ENCODE assay signal across 13 cellular contexts in genomic region chr7:28407643-28408042, GRCh38. TPM values are rescaled to one million over a fixed set of nuclear protein-coding genes. Genes with fewer than 3 reads are reported as not detected.
DNase-seq lines count a peak whose midpoint lies in the region; ATAC-seq and TF ChIP-seq lines count a peak whose summit lies in the region.
"Had no signal": no experiment of that assay in that cellular context is flagged by ENCODE, and none has a peak within 500 bp of the region (broad histone marks: within the 10 kb centered on the region; RNA-seq: fewer than 3 reads in every experiment).

No MANE protein-coding gene starts in this region.

- peak; percentile 19 for DNase-seq in SK-N-SH
- DNase-seq in astrocyte of the spinal cord (ENCODE audit: low read depth, low spot score) = peak; percentile 36
- no peak for DNase-seq in thoracic aorta (ENCODE audit: low spot score)
- DNase-seq in activated naive CD4-positive, alpha-beta T cell treated with anti-CD3 and anti-CD28 coated beads, Interleukin-2, amount 10 ng/mL, durations not matched to agents 7 days and 5 days = no peak
- DNase-seq: ACHN; activated T-cell treated with anti-CD3 and anti-CD28 coated beads, Interleukin-2, amount 50 U/mL, for 1 hour; NCI-H2227 treated with DMSO at 0.1 percent for 48 hours; stimulated activated CD4-positive, alpha-beta T cell treated with anti-CD3 and anti-CD28 coated beads, Interleukin-2, amount 100 ng/mL, for 24 hours; T-helper 17 cell had no signal

- CTCF ChIA-PET in SK-N-SH (lab: Yijun Ruan, JAX) = interaction anchor here (0.7 to 2.7 kb wide), 8 partner anchors 11 to 1470 kb away, joined by 3 to 13 read pairs (median 4); no protein-coding TSS in a partner anchor
- CTCF ChIA-PET in activated naive CD4-positive, alpha-beta T cell treated with anti-CD3 and anti-CD28 coated beads, Interleukin-2, amount 10 ng/mL, durations not matched to agents 7 days and 5 days (lab: Charles Lee) = no interaction called here

- H3K27ac Mint-ChIP-seq in activated naive CD4-positive, alpha-beta T cell treated with anti-CD3 and anti-CD28 coated beads, Interleukin-2, amount 10 ng/mL, durations not matched to agents 7 days and 5 days = no peak overlapping the region
- H3K27ac Mint-ChIP-seq: T-helper 17 cell had no signal

- H3K4me3 ChIP-seq in SK-N-SH (ENCODE audit: low read depth in 2 of 2, low read length in 1 of 2) (no peak overlapping the region), astrocyte of the spinal cord (ENCODE audit: low read depth, low read length) (no peak overlapping the region), iPS-15b (ENCODE audit: low read depth, low read length) (peak overlapping the region; percentile 91), thoracic aorta (no peak overlapping the region)

- H3K9me3 ChIP-seq in SK-N-SH (no peaks in the 10 kb centered on the region), iPS-15b (ENCODE audit: control insufficient read depth, insufficient read depth, low read length) (no peaks in the 10 kb centered on the region), thoracic aorta (no peaks in the 10 kb centered on the region)

- H3K27ac ChIP-seq in SK-N-SH (ENCODE audit: low read depth in 2 of 2, low read length in 1 of 2) = no peak overlapping the region
- peak overlapping the region; percentile 84 to 88 for H3K27ac ChIP-seq in thoracic aorta

- H3K4me1 Mint-ChIP-seq in activated naive CD4-positive, alpha-beta T cell treated with anti-CD3 and anti-CD28 coated beads, Interleukin-2, amount 10 ng/mL, durations not matched to agents 7 days and 5 days = peaks cover 24% of the 10 kb centered on the region

- no peaks in the 10 kb centered on the region for H3K9me3 Mint-ChIP-seq in activated naive CD4-positive, alpha-beta T cell treated with anti-CD3 and anti-CD28 coated beads, Interleukin-2, amount 10 ng/mL, durations not matched to agents 7 days and 5 days

- POLR2A ChIA-PET in SK-N-SH (lab: Yijun Ruan, JAX) = no interaction called here

- ATAC-seq in SK-N-SH treated with all-trans-retinoic acid at 6 μM for 48 hours (no peak), thoracic aorta (ENCODE audit: insufficient number of reproducible peaks, low FRiP score, low read depth) (no peak), GM19328 (IDR thresholded peaks at IDR 0.05; ENCODE audit: unreplicated experiment) (no peak), HG02759 (IDR thresholded peaks at IDR 0.05; ENCODE audit: unreplicated experiment) (no peak)
- ATAC-seq: T-helper 17 cell had no signal

- H3K9ac ChIP-seq in SK-N-SH (no peak overlapping the region), iPS-15b (ENCODE audit: low read depth, low read length) (no peak overlapping the region)

- H3K79me2 ChIP-seq in SK-N-SH (ENCODE audit: insufficient read depth) = no peaks in the 10 kb centered on the region

- WGBS in SK-N-SH (ENCODE audit: low lambda C conversion rate) = 75% methylated on average over 2 of the region's 2 CpGs

- peaks cover 9% of the 10 kb centered on the region for H3F3A ChIP-seq in SK-N-SH (replicated peaks; ENCODE audit: insufficient read depth)

- H4K20me1 ChIP-seq in SK-N-SH (ENCODE audit: insufficient read depth) = no peaks in the 10 kb centered on the region

- H3K36me3 Mint-ChIP-seq in activated naive CD4-positive, alpha-beta T cell treated with anti-CD3 and anti-CD28 coated beads, Interleukin-2, amount 10 ng/mL, durations not matched to agents 7 days and 5 days = peaks cover 4% of the 10 kb centered on the region

- H3K4me1 ChIP-seq in SK-N-SH (ENCODE audit: control insufficient read depth in 1 of 2, insufficient read depth in 2 of 2, low read depth in 1 of 2, low read length in 1 of 2) (peaks cover 3 to 24% of the 10 kb centered on the region in 2 experiments; a peak in 3 of 4 replicates), iPS-15b (ENCODE audit: control insufficient read depth, insufficient read depth, low read length) (peaks cover 7% of the 10 kb centered on the region), thoracic aorta (ENCODE audit: control insufficient read depth in 1 of 2, low read depth in 2 of 2) (peaks cover 16 to 29% of the 10 kb centered on the region in 2 donors)

- in situ Hi-C loops in astrocyte of the spinal cord (cut with HindIII; ENCODE audit: low sequenced_read_pairs) = no loop called here

- H3K4me2 ChIP-seq in SK-N-SH = no peak overlapping the region

- H3K27me3 ChIP-seq in SK-N-SH (ENCODE audit: insufficient read depth) = no peaks in the 10 kb centered on the region; the same call in 1 of the 2 replicates
- H3K27me3 ChIP-seq in iPS-15b (ENCODE audit: control insufficient read depth, insufficient read depth, low read length) = peaks cover 66% of the 10 kb centered on the region
- no peaks in the 10 kb centered on the region for H3K27me3 ChIP-seq in thoracic aorta (replicated peaks; ENCODE audit: insufficient read depth)

- no peak for TF ChIP-seq EP300 in SK-N-SH (IDR thresholded peaks at IDR 0.05; ENCODE audit: borderline replicate concordance in 1 of 2, low read depth in 1 of 2, low read length in 1 of 2)

- H3K36me3 ChIP-seq in SK-N-SH (replicated peaks in 1 of 2; ENCODE audit: control insufficient read depth in 1 of 2, insufficient read depth in 2 of 2, low read length in 1 of 2) = no peaks in the 10 kb centered on the region
- H3K36me3 ChIP-seq in iPS-15b (ENCODE audit: control insufficient read depth, insufficient read depth, low read length) = no peaks in the 10 kb centered on the region
- H3K36me3 ChIP-seq in thoracic aorta = no peaks in the 10 kb centered on the region

- no peaks in the 10 kb centered on the region for H3K9me2 ChIP-seq in SK-N-SH

- H3K4me3 Mint-ChIP-seq in activated naive CD4-positive, alpha-beta T cell treated with anti-CD3 and anti-CD28 coated beads, Interleukin-2, amount 10 ng/mL, durations not matched to agents 7 days and 5 days = no peak overlapping the region
- H3K4me3 Mint-ChIP-seq: T-helper 17 cell had no signal

- H2AFZ ChIP-seq in SK-N-SH (ENCODE audit: low read depth) = no peak overlapping the region

- TF ChIP-seq RAD21 in SK-N-SH (IDR thresholded peaks at IDR 0.05; ENCODE audit: low read length) = no peak

- TF ChIP-seq CTCF in SK-N-SH (IDR thresholded peaks at IDR 0.05) (no peak), astrocyte of the spinal cord (IDR thresholded peaks at IDR 0.05; ENCODE audit: low read depth, low read length) (no peak), thoracic aorta (IDR thresholded peaks at IDR 0.05) (no peak)

- peaks cover 73% of the 10 kb centered on the region for H3K27me3 Mint-ChIP-seq in activated naive CD4-positive, alpha-beta T cell treated with anti-CD3 and anti-CD28 coated beads, Interleukin-2, amount 10 ng/mL, durations not matched to agents 7 days and 5 days

TF ChIP-seq in SK-N-SH, 30 proteins besides CTCF, POLR2A, EP300 and RAD21:
- 0 out of 2 replicates have a peak, but pooled peaks have one; percentile 17 for TF ChIP-seq PBX3 (IDR thresholded peaks at IDR 0.05)
- TF ChIP-seq GATA2 (CRISPR knock-in tag; IDR thresholded peaks at IDR 0.05) = no peak

TF ChIP-seq in SK-N-SH treated with all-trans-retinoic acid at 6 μM for 48 hours, 23 proteins besides CTCF, POLR2A, EP300 and RAD21:
- TF ChIP-seq ZNF565 (CRISPR knock-in tag; conservative IDR thresholded peaks at IDR 0.05; ENCODE audit: low read depth) = no peak
- no peak for TF ChIP-seq PATZ1 (CRISPR knock-in tag; IDR thresholded peaks at IDR 0.05; ENCODE audit: borderline replicate concordance)
- TF ChIP-seq ARNTL (CRISPR knock-in tag; IDR thresholded peaks at IDR 0.05; ENCODE audit: borderline replicate concordance, low read depth) = no peak
- TF ChIP-seq GLIS3 (CRISPR knock-in tag; IDR thresholded peaks at IDR 0.05) = no peak
- no peak for TF ChIP-seq TSHZ2 (CRISPR knock-in tag; IDR thresholded peaks at IDR 0.05)
- TF ChIP-seq CSDC2 (CRISPR knock-in tag; IDR thresholded peaks at IDR 0.05) = no peak
- TF ChIP-seq RARB (CRISPR knock-in tag; IDR thresholded peaks at IDR 0.05) = no peak

RNA-seq across cellular contexts. Expression of gene CREB5, which starts 4.7 kb away (rescaled TPM):
- polyA plus RNA-seq in SK-N-SH (2012; rRNA removed) = 14.2 and 19.3 TPM in 2 replicates
- polyA plus RNA-seq in SK-N-SH (2012; cell fraction: cytosol; rRNA removed) = 7.0 and 8.3 TPM in 2 replicates
- 15.8 and 32.8 TPM in 2 replicates for polyA plus RNA-seq in SK-N-SH (2012; cell fraction: nucleus; rRNA removed)
- 10 to 100 TPM; 44.4 to 49.1 TPM for total RNA-seq in thoracic aorta

Comparison
In these comparisons a context has a peak if more than half of its experiments do, and no peak if none do; other contexts are left out.
1. DNase-seq: peak in SK-N-SH (single experiment) and astrocyte of the spinal cord (single experiment); none in thoracic aorta (single experiment) and activated naive CD4-positive, alpha-beta T cell treated with anti-CD3 and anti-CD28 coated beads, Interleukin-2, amount 10 ng/mL, durations not matched to agents 7 days and 5 days (single experiment).
2. H3K27ac ChIP-seq: peak in thoracic aorta (2 of 2); none in SK-N-SH (0 of 2).